ENCODE assay signal across 9 cellular contexts in genomic region chr4:110515676-110516075, GRCh38. TPM values are rescaled to one million over a fixed set of nuclear protein-coding genes. Genes with fewer than 3 reads are reported as not detected.
DNase-seq lines count a peak whose midpoint lies in the region; ATAC-seq and TF ChIP-seq lines count a peak whose summit lies in the region.
"Had no signal": no experiment of that assay in that cellular context is flagged by ENCODE, and none has a peak within 500 bp of the region (broad histone marks: within the 10 kb centered on the region; RNA-seq: fewer than 3 reads in every experiment).

No MANE protein-coding gene starts in this region.

- no TSS peak for BruUV-seq in Calu3 (replicated peaks; lab: Mats Ljungman, UMichigan)

- H2BK15ac ChIP-seq in mesenchymal stem cell (ENCODE audit: low read depth, poor library complexity, severe bottlenecking): no peak overlapping the region

- peak overlapping the region; percentile 37 for H4K8ac ChIP-seq in mesenchymal stem cell (ENCODE audit: low read length)

- H3K4ac ChIP-seq in mesenchymal stem cell (ENCODE audit: low read depth in 1 of 2, low read length in 2 of 2): no peak overlapping the region

- no peak overlapping the region for H3K14ac ChIP-seq in mesenchymal stem cell (ENCODE audit: low read length in 2 of 2)

- H2BK5ac ChIP-seq in mesenchymal stem cell (ENCODE audit: low read depth, low read length, poor library complexity, severe bottlenecking): no peak overlapping the region

- H2AK5ac ChIP-seq in mesenchymal stem cell (ENCODE audit: low read length, severe bottlenecking): no peak overlapping the region

- H3K27ac ChIP-seq in mesenchymal stem cell (ENCODE audit: low read length, poor library complexity, severe bottlenecking): no peak overlapping the region

- H3K9ac ChIP-seq in mesenchymal stem cell (ENCODE audit: low read length): no peak overlapping the region

- no peaks in the 10 kb centered on the region for H3K4me1 ChIP-seq in mesenchymal stem cell (ENCODE audit: control insufficient read depth, insufficient read depth, low read depth, low read length)

- H3K4me1 Mint-ChIP-seq in Calu3 (ENCODE audit: low read depth, unreplicated experiment): no peaks in the 10 kb centered on the region
- peaks cover 16% of the 10 kb centered on the region for H3K4me1 Mint-ChIP-seq in activated T-cell treated with anti-CD3 and anti-CD28 coated beads, Interleukin-2, amount 50 U/mL, for 24 hours (ENCODE audit: low read depth)

- ATAC-seq in HG02610 (IDR thresholded peaks at IDR 0.05; ENCODE audit: unreplicated experiment) (peak; percentile 16), HG03439 (IDR thresholded peaks at IDR 0.05; ENCODE audit: unreplicated experiment) (no peak), HG03521 (IDR thresholded peaks at IDR 0.05; ENCODE audit: unreplicated experiment) (no peak)

- no peak overlapping the region for H4K91ac ChIP-seq in mesenchymal stem cell (ENCODE audit: low read length)

- no peaks in the 10 kb centered on the region for H3K27me3 ChIP-seq in mesenchymal stem cell (ENCODE audit: control insufficient read depth in 1 of 2, insufficient read depth in 1 of 2, low read length in 2 of 2)

- H3K27ac Mint-ChIP-seq in Calu3 (ENCODE audit: unreplicated experiment): no peak overlapping the region
- no peak overlapping the region for H3K27ac Mint-ChIP-seq in activated T-cell treated with anti-CD3 and anti-CD28 coated beads, Interleukin-2, amount 50 U/mL, for 24 hours

- no peaks in the 10 kb centered on the region for H3K79me1 ChIP-seq in mesenchymal stem cell (replicated peaks; ENCODE audit: low read length, poor library complexity, severe bottlenecking)

- no peak overlapping the region for H3K18ac ChIP-seq in mesenchymal stem cell (ENCODE audit: low read depth in 1 of 2, low read length in 2 of 2)

- peak overlapping the region; percentile 66 for H3K4me3 Mint-ChIP-seq in Calu3 (ENCODE audit: low read depth, unreplicated experiment)
- H3K4me3 Mint-ChIP-seq in activated T-cell treated with anti-CD3 and anti-CD28 coated beads, Interleukin-2, amount 50 U/mL, for 24 hours: peak overlapping the region; percentile 89

- intact Hi-C loops in Calu3 (cut with micrococcal nuclease; ENCODE audit: unreplicated experiment): loop anchor here (1.0 to 10.0 kb wide), 4 partner anchors 71 to 516 kb away; partner anchors contain the start of gene ELOVL6

- peak overlapping the region; percentile 7 for H3K4me2 ChIP-seq in mesenchymal stem cell (ENCODE audit: low read length, poor library complexity, severe bottlenecking)

- no peak for TF ChIP-seq CTCF in Calu3 (IDR thresholded peaks at IDR 0.05; ENCODE audit: unreplicated experiment)

- H3K36me3 Mint-ChIP-seq in Calu3 (ENCODE audit: insufficient read depth, unreplicated experiment): peaks cover 5% of the 10 kb centered on the region
- no peaks in the 10 kb centered on the region for H3K36me3 Mint-ChIP-seq in activated T-cell treated with anti-CD3 and anti-CD28 coated beads, Interleukin-2, amount 50 U/mL, for 24 hours (ENCODE audit: low read depth)

- H2BK120ac ChIP-seq in mesenchymal stem cell (ENCODE audit: low read depth, low read length): no peak overlapping the region

- no peak overlapping the region for H2BK12ac ChIP-seq in mesenchymal stem cell (ENCODE audit: low read length in 2 of 2)

- DNase-seq in Calu3 (no peak), mesenchymal stem cell (peak; percentile 30), GM19240 (ENCODE audit: insufficient read length, low spot score) (no peak)
- no peak for DNase-seq in activated T-cell treated with anti-CD3 and anti-CD28 coated beads, Interleukin-2, amount 50 U/mL, for 24 hours
- DNase-seq in central memory CD4-positive, alpha-beta T cell: no peak

- whole genome bisulfite sequencing in mesenchymal stem cell: 92% methylated on average over 2 of the region's 5 CpGs

- H3K9me3 ChIP-seq in mesenchymal stem cell (ENCODE audit: control insufficient read depth, low read length): no peaks in the 10 kb centered on the region

- no peak overlapping the region for H2AFZ ChIP-seq in mesenchymal stem cell (ENCODE audit: low read depth, low read length)

- no peaks in the 10 kb centered on the region for H3K27me3 Mint-ChIP-seq in Calu3 (ENCODE audit: unreplicated experiment)
- peaks cover 5% of the 10 kb centered on the region for H3K27me3 Mint-ChIP-seq in activated T-cell treated with anti-CD3 and anti-CD28 coated beads, Interleukin-2, amount 50 U/mL, for 24 hours

- H3K4me3 ChIP-seq in mesenchymal stem cell (ENCODE audit: insufficient read depth in 1 of 2, low read depth in 1 of 2, low read length in 2 of 2): no peak overlapping the region

- CTCF ChIA-PET in Calu3 (lab: Charles Lee): interaction anchor here (0.9 to 1.4 kb wide), 2 partner anchors 71 to 172 kb away, joined by 3 to 5 read pairs; no protein-coding TSS in a partner anchor

- H3K23ac ChIP-seq in mesenchymal stem cell (ENCODE audit: low read length in 2 of 2): no peak overlapping the region

- no peaks in the 10 kb centered on the region for H3K36me3 ChIP-seq in mesenchymal stem cell (ENCODE audit: control insufficient read depth in 1 of 2, insufficient read depth in 2 of 2, low read depth in 1 of 2, low read length in 2 of 2)

- no peaks in the 10 kb centered on the region for H3K9me3 Mint-ChIP-seq in Calu3 (ENCODE audit: low read depth, unreplicated experiment)
- H3K9me3 Mint-ChIP-seq in activated T-cell treated with anti-CD3 and anti-CD28 coated beads, Interleukin-2, amount 50 U/mL, for 24 hours: no peaks in the 10 kb centered on the region

RNA-seq across cellular contexts. Expression of gene ENPEP, which starts 39.7 kb away (rescaled TPM):
- not detected in 2 replicates for total RNA-seq in Calu3 (2022)
- polyA plus RNA-seq in mesenchymal stem cell (2013, experiment 1 of 2): 0.28 TPM
- polyA plus RNA-seq in mesenchymal stem cell (2013, experiment 2 of 2): 0.22 TPM
- total RNA-seq: fibroblast of lung had no signal
